ENCODE assay signal across 8 cellular contexts in the genomic region with DNA sequence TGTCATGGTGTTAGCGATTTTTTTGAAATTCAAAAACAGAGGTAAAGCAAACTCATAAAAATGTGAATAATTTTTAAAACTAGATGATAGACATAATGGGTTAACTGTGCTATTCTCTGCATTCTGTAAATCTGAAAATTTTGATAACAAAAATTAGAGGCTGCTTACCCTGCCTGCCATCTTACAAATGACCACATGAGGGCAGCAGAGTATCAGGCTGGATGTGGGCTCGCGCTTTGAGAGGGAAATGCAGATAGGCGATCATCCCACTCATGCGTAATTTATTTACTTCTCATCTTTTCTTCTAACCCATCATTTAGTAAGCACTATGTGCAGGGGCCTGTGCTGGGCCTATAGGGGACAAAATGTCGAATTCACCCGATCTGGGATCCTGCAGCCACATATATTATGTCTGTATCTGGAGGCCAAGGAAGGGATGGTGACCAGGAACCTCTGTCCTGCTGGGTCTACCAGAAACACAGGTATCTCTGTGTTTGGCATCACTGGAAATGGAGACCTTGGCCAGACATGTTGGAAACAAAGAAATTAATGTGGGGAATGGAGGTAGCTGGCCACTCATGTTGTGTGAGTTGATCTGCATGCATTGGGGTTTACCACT.
DNase-seq lines count a peak whose midpoint lies in the region; ATAC-seq, FAIRE-seq and TF ChIP-seq lines count a peak whose summit lies in the region.

No MANE protein-coding gene starts in this region.

- no peaks in the 10 kb centered on the region for H3K36me3 ChIP-seq in Loucy (ENCODE audit: insufficient read depth, low read length)

- no peaks in the 10 kb centered on the region for H4K20me1 ChIP-seq in Loucy (ENCODE audit: insufficient read depth, low read length, poor library complexity, severe bottlenecking)

- H3K4me1 ChIP-seq in Loucy (ENCODE audit: insufficient read depth, low read length, poor library complexity, severe bottlenecking): no peaks in the 10 kb centered on the region

- H3K27me3 ChIP-seq in Loucy (ENCODE audit: insufficient read depth, low read length, poor library complexity, severe bottlenecking): no peaks in the 10 kb centered on the region

- H2AFZ ChIP-seq in Loucy (ENCODE audit: low read length): peak overlapping the region; percentile 63

- peak overlapping the region; percentile 40 for H3K4me3 ChIP-seq in Loucy (ENCODE audit: low read length, poor library complexity, severe bottlenecking)

- H3K9me3 ChIP-seq in Loucy (ENCODE audit: insufficient read depth, low read depth, low read length): no peaks in the 10 kb centered on the region

- FAIRE-seq in A204.1 (lab: Jason Lieb, UNC): peak; percentile 94

- H3K4me2 ChIP-seq in Loucy (ENCODE audit: low read depth, low read length, poor library complexity, severe bottlenecking): peak overlapping the region; percentile 43

- no peaks in the 10 kb centered on the region for H3K9me2 ChIP-seq in Loucy (replicated peaks; ENCODE audit: low read depth, low read length)

- H3F3A ChIP-seq in Loucy (ENCODE audit: low read depth): no peaks in the 10 kb centered on the region

- H3K79me2 ChIP-seq in Loucy (ENCODE audit: insufficient read depth, low read length): no peaks in the 10 kb centered on the region

- peak; percentile 64 for DNase-seq in GM13977 (ENCODE audit: low spot score)
- DNase-seq in T-helper 2 cell: peak in 4 of 5 experiments; percentile 42 to 71 (median 59)
- DNase-seq in anterior cingulate cortex (lab: John Stamatoyannopoulos, UW): peak in 53 of 58 donors; percentile 5 to 78 (median 37)
- DNase-seq in hippocampal formation (lab: John Stamatoyannopoulos, UW): peak; percentile 53 to 70
- peak; percentile 65 for DNase-seq in stimulated activated CD4-positive, alpha-beta T cell treated with anti-CD3 and anti-CD28 coated beads, Interleukin-12 subunit alpha, Interleukin-12 subunit beta, amount 100 ng/mL, for 4 hours

- no peak for ATAC-seq in GM18517 (IDR thresholded peaks at IDR 0.05; ENCODE audit: unreplicated experiment)

- in situ Hi-C loops in GM13977 (cut with MboI; ENCODE audit: low pct_unique_long_range_greater_than_20kb, low sequenced_read_pairs, unreplicated experiment): loop anchor here (10.0 kb wide), 1 partner anchor 334 kb away; no protein-coding TSS in a partner anchor

- TF ChIP-seq CTCF in GM13977 (IDR thresholded peaks at IDR 0.05; ENCODE audit: extremely low read depth, insufficient read depth, missing control alignments) (peak; percentile 96), Loucy (conservative IDR thresholded peaks at IDR 0.05; ENCODE audit: low read length) (peak; percentile 97)

- H3K9ac ChIP-seq in Loucy (ENCODE audit: low read depth, low read length, poor library complexity, severe bottlenecking): no peak overlapping the region
